In the genomic region with DNA sequence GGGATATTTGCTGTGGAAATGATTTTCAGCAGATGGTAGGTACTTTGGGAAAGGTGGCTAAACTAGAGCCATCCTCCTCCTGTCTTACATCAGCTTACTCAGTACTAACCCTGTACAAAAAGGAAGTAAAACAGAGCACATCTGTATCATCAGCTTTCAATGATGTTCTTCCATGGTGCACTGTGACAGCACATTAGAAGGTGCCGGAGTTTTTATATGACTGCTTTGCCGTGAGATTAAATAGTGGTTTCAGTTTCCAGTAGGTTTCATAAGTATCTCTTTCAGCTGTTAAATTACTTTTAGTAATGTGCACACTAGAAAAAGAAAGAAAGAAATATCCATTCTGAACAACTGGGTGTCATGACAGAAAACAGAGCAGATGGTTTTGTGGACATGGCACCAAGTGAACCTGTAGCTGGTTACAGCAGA, we compare ENCODE assay signal across 8 cellular contexts.
A peak's percentile ranks its signal among the peaks of the same experiment; 100 is the strongest.
DNase-seq lines count a peak whose midpoint lies in the region; ATAC-seq lines count a peak whose summit lies in the region.

No MANE protein-coding gene starts in this region.

- peaks cover 53% of the 10 kb centered on the region for H3K36me3 Mint-ChIP-seq in activated CD4-positive, alpha-beta T cell treated with anti-CD3 and anti-CD28 coated beads, Interleukin-2, amount 10 ng/mL, durations not matched to agents 24 days and 14 days (ENCODE audit: low read depth)

- H3K4me3 Mint-ChIP-seq in activated CD4-positive, alpha-beta T cell treated with anti-CD3 and anti-CD28 coated beads, Interleukin-2, amount 10 ng/mL, durations not matched to agents 24 days and 14 days: peak overlapping the region; percentile 72

- no peak overlapping the region for H3K4ac ChIP-seq in mesenchymal stem cell (ENCODE audit: low read depth in 1 of 2, low read length in 2 of 2)

- ATAC-seq in HG03045 (IDR thresholded peaks at IDR 0.05; ENCODE audit: unreplicated experiment): peak; percentile 98

- peaks cover 35% of the 10 kb centered on the region for H3K79me1 ChIP-seq in mesenchymal stem cell (replicated peaks; ENCODE audit: low read length, poor library complexity, severe bottlenecking)

- intact Hi-C loops in activated CD4-positive, alpha-beta T cell treated with anti-CD3 and anti-CD28 coated beads, Interleukin-2, amount 10 ng/mL, durations not matched to agents 24 days and 14 days (cut with micrococcal nuclease): loop anchor here (1.0 to 10.0 kb wide), 8 partner anchors 23 to 1277 kb away; no protein-coding TSS in a partner anchor

- H3K27me3 ChIP-seq in mesenchymal stem cell (ENCODE audit: control insufficient read depth in 1 of 2, insufficient read depth in 1 of 2, low read length in 2 of 2): no peaks in the 10 kb centered on the region

- H3K27ac Mint-ChIP-seq in activated CD4-positive, alpha-beta T cell treated with anti-CD3 and anti-CD28 coated beads, Interleukin-2, amount 10 ng/mL, durations not matched to agents 24 days and 14 days: peak overlapping the region; percentile 96

- peak overlapping the region in 1 of 2 experiments; percentile 57 for H3K4me3 ChIP-seq in mesenchymal stem cell (ENCODE audit: insufficient read depth in 1 of 2, low read depth in 1 of 2, low read length in 2 of 2)

- peak overlapping the region; percentile 68 for H3K9ac ChIP-seq in mesenchymal stem cell (ENCODE audit: low read length)

- H2AFZ ChIP-seq in mesenchymal stem cell (ENCODE audit: low read depth, low read length): no peak overlapping the region

- H2BK15ac ChIP-seq in mesenchymal stem cell (ENCODE audit: low read depth, poor library complexity, severe bottlenecking): no peak overlapping the region

- H3K23ac ChIP-seq in mesenchymal stem cell (ENCODE audit: low read length in 2 of 2): no peak overlapping the region

- H2BK12ac ChIP-seq in mesenchymal stem cell (ENCODE audit: low read length in 2 of 2): no peak overlapping the region

- H3K27ac ChIP-seq in mesenchymal stem cell (ENCODE audit: low read length, poor library complexity, severe bottlenecking): no peak overlapping the region

- H3K36me3 ChIP-seq in mesenchymal stem cell (ENCODE audit: control insufficient read depth in 1 of 2, insufficient read depth in 2 of 2, low read depth in 1 of 2, low read length in 2 of 2): no peaks in the 10 kb centered on the region

- H4K91ac ChIP-seq in mesenchymal stem cell (ENCODE audit: low read length): no peak overlapping the region

- no peak overlapping the region for H2BK120ac ChIP-seq in mesenchymal stem cell (ENCODE audit: low read depth, low read length)

- H3K18ac ChIP-seq in mesenchymal stem cell (ENCODE audit: low read depth in 1 of 2, low read length in 2 of 2): no peak overlapping the region

- H3K4me1 Mint-ChIP-seq in activated CD4-positive, alpha-beta T cell treated with anti-CD3 and anti-CD28 coated beads, Interleukin-2, amount 10 ng/mL, durations not matched to agents 24 days and 14 days: peaks cover 71% of the 10 kb centered on the region

- peaks cover 3% of the 10 kb centered on the region for H3K9me3 Mint-ChIP-seq in activated CD4-positive, alpha-beta T cell treated with anti-CD3 and anti-CD28 coated beads, Interleukin-2, amount 10 ng/mL, durations not matched to agents 24 days and 14 days

- H3K4me2 ChIP-seq in mesenchymal stem cell (ENCODE audit: low read length, poor library complexity, severe bottlenecking): no peak overlapping the region

- H2BK5ac ChIP-seq in mesenchymal stem cell (ENCODE audit: low read depth, low read length, poor library complexity, severe bottlenecking): no peak overlapping the region

- no peak overlapping the region for H3K14ac ChIP-seq in mesenchymal stem cell (ENCODE audit: low read length in 2 of 2)

- no peaks in the 10 kb centered on the region for H3K9me3 ChIP-seq in mesenchymal stem cell (ENCODE audit: control insufficient read depth, low read length)

- H4K8ac ChIP-seq in mesenchymal stem cell (ENCODE audit: low read length): no peak overlapping the region

- no peak overlapping the region for H2AK5ac ChIP-seq in mesenchymal stem cell (ENCODE audit: low read length, severe bottlenecking)

- WGBS in mesenchymal stem cell: no CpG with 5 or more reads among the region's 2 CpGs

- DNase-seq in stimulated activated CD4-positive, alpha-beta T cell treated with anti-CD3 and anti-CD28 coated beads, Interleukin-12 subunit alpha, Interleukin-12 subunit beta, amount 100 ng/mL, for 48 hours (ENCODE audit: low read depth in 2 of 3, low spot score in 1 of 3): peak in 2 of 3 donors; percentile 15 to 38
- no peak for DNase-seq in stimulated activated CD4-positive, alpha-beta T cell treated with anti-CD3 and anti-CD28 coated beads, Interleukin-4, amount 100 ng/mL, for 1 hour
- DNase-seq in activated CD4-positive, alpha-beta T cell treated with anti-CD3 and anti-CD28 coated beads, Interleukin-2, amount 10 ng/mL, durations not matched to agents 24 days and 14 days: peak; percentile 84
- DNase-seq in mesenchymal stem cell (peak; percentile 28), AML-193 (lab: John Stamatoyannopoulos, UW) (no peak), GF-D8 (lab: John Stamatoyannopoulos, UW) (no peak), HT-29 (ENCODE audit: low spot score) (no peak)

- no peaks in the 10 kb centered on the region for H3K4me1 ChIP-seq in mesenchymal stem cell (ENCODE audit: control insufficient read depth, insufficient read depth, low read depth, low read length)

- no peaks in the 10 kb centered on the region for H3K27me3 Mint-ChIP-seq in activated CD4-positive, alpha-beta T cell treated with anti-CD3 and anti-CD28 coated beads, Interleukin-2, amount 10 ng/mL, durations not matched to agents 24 days and 14 days

Comparison
In these comparisons a context has a peak if more than half of its experiments do, and no peak if none do; other contexts are left out.
1. DNase-seq: peak in stimulated activated CD4-positive, alpha-beta T cell treated with anti-CD3 and anti-CD28 coated beads, Interleukin-12 subunit alpha, Interleukin-12 subunit beta, amount 100 ng/mL, for 48 hours (2 of 3), activated CD4-positive, alpha-beta T cell treated with anti-CD3 and anti-CD28 coated beads, Interleukin-2, amount 10 ng/mL, durations not matched to agents 24 days and 14 days (single experiment) and mesenchymal stem cell (single experiment); none in stimulated activated CD4-positive, alpha-beta T cell treated with anti-CD3 and anti-CD28 coated beads, Interleukin-4, amount 100 ng/mL, for 1 hour (single experiment), AML-193 (0 of 2), GF-D8 (single experiment) and HT-29 (single experiment).